ENCODE assay signal across 26 cellular contexts in genomic region chr6:53694800-53695394, GRCh38.
"Had no signal": no experiment of that assay in that cellular context is flagged by ENCODE, and none has a peak within 500 bp of the region (broad histone marks: within the 10 kb centered on the region; RNA-seq: fewer than 3 reads in every experiment).

No MANE protein-coding gene starts in this region.

- H3K4me1 ChIP-seq: left lung, sigmoid colon had no signal

- H3K4me3 ChIP-seq: esophagus squamous epithelium, left lung, lung, sigmoid colon, smooth muscle cell, thoracic aorta had no signal

- H3K4me3 Mint-ChIP-seq: activated CD8-positive, alpha-beta T cell treated with anti-CD3 and anti-CD28 coated beads for 36 hours; activated T-cell treated with anti-CD3 and anti-CD28 coated beads, Interleukin-2, amount 50 U/mL, for 72 hours; natural killer cell; T-helper 17 cell; WTC11 had no signal

- DNase-seq: activated CD4-positive, alpha-beta T cell treated with anti-CD3 and anti-CD28 coated beads, Interleukin-2, amount 50 U/mL, for 1 hour; activated CD8-positive, alpha-beta T cell treated with anti-CD3 and anti-CD28 coated beads for 36 hours; activated naive CD4-positive, alpha-beta T cell; activated T-cell treated with anti-CD3 and anti-CD28 coated beads for 4 hours; activated T-cell treated with anti-CD3 and anti-CD28 coated beads, Interleukin-2, amount 50 U/mL, for 72 hours; dermis blood vessel endothelial cell; effector CD8-positive, alpha-beta T cell; esophagus squamous epithelium; foreskin melanocyte; left lung; mesendoderm; natural killer cell; posterior cingulate gyrus; retina; sigmoid colon; stimulated activated CD4-positive, alpha-beta T cell treated with anti-CD3 and anti-CD28 coated beads, Interleukin-15, amount 100 ng/mL, for 24 hours; stimulated activated CD4-positive, alpha-beta T cell treated with anti-CD3 and anti-CD28 coated beads, Interleukin-2, amount 100 ng/mL, for 24 hours; stimulated activated naive CD4-positive, alpha-beta T cell; T-helper 17 cell; T1000 had no signal

- H3K9me3 ChIP-seq: esophagus squamous epithelium, left lung, sigmoid colon, thoracic aorta had no signal

- H3K27ac Mint-ChIP-seq: activated CD8-positive, alpha-beta T cell treated with anti-CD3 and anti-CD28 coated beads for 36 hours; activated naive CD4-positive, alpha-beta T cell treated with anti-CD3 and anti-CD28 coated beads, Interleukin-2, amount 50 U/mL, for 72 hours; activated T-cell treated with anti-CD3 and anti-CD28 coated beads, Interleukin-2, amount 50 U/mL, for 72 hours; natural killer cell; T-helper 17 cell; WTC11 had no signal

- H3K9me3 Mint-ChIP-seq: activated CD8-positive, alpha-beta T cell treated with anti-CD3 and anti-CD28 coated beads for 36 hours; activated naive CD4-positive, alpha-beta T cell treated with anti-CD3 and anti-CD28 coated beads, Interleukin-2, amount 50 U/mL, for 72 hours; activated T-cell treated with anti-CD3 and anti-CD28 coated beads, Interleukin-2, amount 50 U/mL, for 72 hours; natural killer cell; WTC11 had no signal

- H3K27me3 Mint-ChIP-seq: activated CD8-positive, alpha-beta T cell treated with anti-CD3 and anti-CD28 coated beads for 36 hours had no signal

- H3K27ac ChIP-seq: epithelial cell of prostate, esophagus squamous epithelium, left lung, sigmoid colon, thoracic aorta had no signal

- H3K27me3 ChIP-seq: left lung, sigmoid colon had no signal

- H3K36me3 ChIP-seq: esophagus squamous epithelium, left lung, sigmoid colon, thoracic aorta had no signal

- H3K4me1 Mint-ChIP-seq: natural killer cell, T-helper 17 cell, WTC11 had no signal

- H3K36me3 Mint-ChIP-seq: activated naive CD4-positive, alpha-beta T cell treated with anti-CD3 and anti-CD28 coated beads, Interleukin-2, amount 50 U/mL, for 72 hours; natural killer cell; WTC11 had no signal

- ATAC-seq: activated CD8-positive, alpha-beta T cell treated with anti-CD3 and anti-CD28 coated beads for 36 hours; activated naive CD4-positive, alpha-beta T cell treated with anti-CD3 and anti-CD28 coated beads, Interleukin-2, amount 50 U/mL, for 72 hours; activated T-cell treated with anti-CD3 and anti-CD28 coated beads, Interleukin-2, amount 50 U/mL, for 72 hours; left lung; natural killer cell; T-helper 17 cell; WTC11 had no signal

- H3K4me2 ChIP-seq: smooth muscle cell had no signal
